1 cellular context compared by ENCODE assay signal in the genomic region with DNA sequence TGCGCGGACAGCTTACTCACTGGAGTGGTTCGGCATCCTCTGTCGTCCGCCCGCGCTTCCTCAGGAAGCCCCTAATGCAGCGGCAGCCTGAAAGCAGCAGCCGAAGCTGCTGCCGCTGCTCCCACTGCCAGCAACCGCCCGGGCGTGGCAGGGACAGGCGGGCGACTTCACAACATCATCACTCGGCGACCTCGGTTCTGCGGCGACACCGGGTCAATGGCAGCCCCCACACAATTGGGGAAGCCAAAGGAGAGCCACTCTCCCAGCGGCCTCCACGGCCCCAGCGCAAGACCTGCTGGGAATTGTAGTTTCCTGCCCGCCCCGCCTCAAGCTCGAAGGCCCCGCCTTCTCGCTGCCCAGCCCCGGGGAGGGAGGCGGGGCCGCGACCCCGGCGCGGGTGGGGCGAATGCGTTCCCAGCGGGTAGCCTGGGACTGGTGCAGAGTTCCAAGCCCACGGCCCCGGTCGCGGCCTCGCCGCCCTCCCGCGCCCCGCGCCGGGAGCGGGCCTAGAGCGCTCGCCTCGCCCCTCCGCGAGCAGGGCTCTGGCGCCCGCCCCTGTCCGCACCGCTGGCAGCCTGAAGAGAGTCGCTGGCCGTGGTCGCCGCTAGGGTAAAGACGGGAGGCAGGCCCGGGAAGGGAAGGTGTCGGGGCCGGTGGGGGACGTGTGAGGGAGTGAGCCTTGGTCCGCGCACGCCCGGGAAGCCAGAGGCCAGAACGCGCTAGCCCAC.
TF ChIP-seq lines count a peak whose summit lies in the region.

A gene with protein sequence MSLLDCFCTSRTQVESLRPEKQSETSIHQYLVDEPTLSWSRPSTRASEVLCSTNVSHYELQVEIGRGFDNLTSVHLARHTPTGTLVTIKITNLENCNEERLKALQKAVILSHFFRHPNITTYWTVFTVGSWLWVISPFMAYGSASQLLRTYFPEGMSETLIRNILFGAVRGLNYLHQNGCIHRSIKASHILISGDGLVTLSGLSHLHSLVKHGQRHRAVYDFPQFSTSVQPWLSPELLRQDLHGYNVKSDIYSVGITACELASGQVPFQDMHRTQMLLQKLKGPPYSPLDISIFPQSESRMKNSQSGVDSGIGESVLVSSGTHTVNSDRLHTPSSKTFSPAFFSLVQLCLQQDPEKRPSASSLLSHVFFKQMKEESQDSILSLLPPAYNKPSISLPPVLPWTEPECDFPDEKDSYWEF (plus strand): TSS at position 411 of the 728 bp plus-strand sequence. CDS start 3,101 bp downstream, outside the sequence.
A gene with protein sequence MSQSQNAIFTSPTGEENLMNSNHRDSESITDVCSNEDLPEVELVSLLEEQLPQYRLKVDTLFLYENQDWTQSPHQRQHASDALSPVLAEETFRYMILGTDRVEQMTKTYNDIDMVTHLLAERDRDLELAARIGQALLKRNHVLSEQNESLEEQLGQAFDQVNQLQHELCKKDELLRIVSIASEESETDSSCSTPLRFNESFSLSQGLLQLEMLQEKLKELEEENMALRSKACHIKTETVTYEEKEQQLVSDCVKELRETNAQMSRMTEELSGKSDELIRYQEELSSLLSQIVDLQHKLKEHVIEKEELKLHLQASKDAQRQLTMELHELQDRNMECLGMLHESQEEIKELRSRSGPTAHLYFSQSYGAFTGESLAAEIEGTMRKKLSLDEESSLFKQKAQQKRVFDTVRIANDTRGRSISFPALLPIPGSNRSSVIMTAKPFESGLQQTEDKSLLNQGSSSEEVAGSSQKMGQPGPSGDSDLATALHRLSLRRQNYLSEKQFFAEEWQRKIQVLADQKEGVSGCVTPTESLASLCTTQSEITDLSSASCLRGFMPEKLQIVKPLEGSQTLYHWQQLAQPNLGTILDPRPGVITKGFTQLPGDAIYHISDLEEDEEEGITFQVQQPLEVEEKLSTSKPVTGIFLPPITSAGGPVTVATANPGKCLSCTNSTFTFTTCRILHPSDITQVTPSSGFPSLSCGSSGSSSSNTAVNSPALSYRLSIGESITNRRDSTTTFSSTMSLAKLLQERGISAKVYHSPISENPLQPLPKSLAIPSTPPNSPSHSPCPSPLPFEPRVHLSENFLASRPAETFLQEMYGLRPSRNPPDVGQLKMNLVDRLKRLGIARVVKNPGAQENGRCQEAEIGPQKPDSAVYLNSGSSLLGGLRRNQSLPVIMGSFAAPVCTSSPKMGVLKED (minus strand): TSS at position 129 of the 728 bp plus-strand sequence. CDS start 30,951 bp downstream, outside the sequence.

TF ChIP-seq in HEK293, 187 proteins besides CTCF, POLR2A, EP300 and RAD21 (continued from another document and continues in another):
- TF ChIP-seq, protein P1, sequence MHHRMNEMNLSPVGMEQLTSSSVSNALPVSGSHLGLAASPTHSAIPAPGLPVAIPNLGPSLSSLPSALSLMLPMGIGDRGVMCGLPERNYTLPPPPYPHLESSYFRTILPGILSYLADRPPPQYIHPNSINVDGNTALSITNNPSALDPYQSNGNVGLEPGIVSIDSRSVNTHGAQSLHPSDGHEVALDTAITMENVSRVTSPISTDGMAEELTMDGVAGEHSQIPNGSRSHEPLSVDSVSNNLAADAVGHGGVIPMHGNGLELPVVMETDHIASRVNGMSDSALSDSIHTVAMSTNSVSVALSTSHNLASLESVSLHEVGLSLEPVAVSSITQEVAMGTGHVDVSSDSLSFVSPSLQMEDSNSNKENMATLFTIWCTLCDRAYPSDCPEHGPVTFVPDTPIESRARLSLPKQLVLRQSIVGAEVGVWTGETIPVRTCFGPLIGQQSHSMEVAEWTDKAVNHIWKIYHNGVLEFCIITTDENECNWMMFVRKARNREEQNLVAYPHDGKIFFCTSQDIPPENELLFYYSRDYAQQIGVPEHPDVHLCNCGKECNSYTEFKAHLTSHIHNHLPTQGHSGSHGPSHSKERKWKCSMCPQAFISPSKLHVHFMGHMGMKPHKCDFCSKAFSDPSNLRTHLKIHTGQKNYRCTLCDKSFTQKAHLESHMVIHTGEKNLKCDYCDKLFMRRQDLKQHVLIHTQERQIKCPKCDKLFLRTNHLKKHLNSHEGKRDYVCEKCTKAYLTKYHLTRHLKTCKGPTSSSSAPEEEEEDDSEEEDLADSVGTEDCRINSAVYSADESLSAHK (tag by site-specific recombination; IDR thresholded peaks at IDR 0.05), result no peak
- TF ChIP-seq ZNF555 (tag by site-specific recombination; conservative IDR thresholded peaks at IDR 0.05), result no peak
- TF ChIP-seq, protein P2, sequence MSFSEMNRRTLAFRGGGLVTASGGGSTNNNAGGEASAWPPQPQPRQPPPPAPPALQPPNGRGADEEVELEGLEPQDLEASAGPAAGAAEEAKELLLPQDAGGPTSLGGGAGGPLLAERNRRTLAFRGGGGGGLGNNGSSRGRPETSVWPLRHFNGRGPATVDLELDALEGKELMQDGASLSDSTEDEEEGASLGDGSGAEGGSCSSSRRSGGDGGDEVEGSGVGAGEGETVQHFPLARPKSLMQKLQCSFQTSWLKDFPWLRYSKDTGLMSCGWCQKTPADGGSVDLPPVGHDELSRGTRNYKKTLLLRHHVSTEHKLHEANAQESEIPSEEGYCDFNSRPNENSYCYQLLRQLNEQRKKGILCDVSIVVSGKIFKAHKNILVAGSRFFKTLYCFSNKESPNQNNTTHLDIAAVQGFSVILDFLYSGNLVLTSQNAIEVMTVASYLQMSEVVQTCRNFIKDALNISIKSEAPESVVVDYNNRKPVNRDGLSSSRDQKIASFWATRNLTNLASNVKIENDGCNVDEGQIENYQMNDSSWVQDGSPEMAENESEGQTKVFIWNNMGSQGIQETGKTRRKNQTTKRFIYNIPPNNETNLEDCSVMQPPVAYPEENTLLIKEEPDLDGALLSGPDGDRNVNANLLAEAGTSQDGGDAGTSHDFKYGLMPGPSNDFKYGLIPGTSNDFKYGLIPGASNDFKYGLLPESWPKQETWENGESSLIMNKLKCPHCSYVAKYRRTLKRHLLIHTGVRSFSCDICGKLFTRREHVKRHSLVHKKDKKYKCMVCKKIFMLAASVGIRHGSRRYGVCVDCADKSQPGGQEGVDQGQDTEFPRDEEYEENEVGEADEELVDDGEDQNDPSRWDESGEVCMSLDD (tag by site-specific recombination; IDR thresholded peaks at IDR 0.05), result 0 out of 2 replicates have a peak, but pooled peaks have one; percentile 31
- TF ChIP-seq ZNF354C (tag by site-specific recombination; IDR thresholded peaks at IDR 0.05; ENCODE audit: borderline replicate concordance, low read depth), result no peak
- TF ChIP-seq ZNF211 (tag by site-specific recombination; IDR thresholded peaks at IDR 0.05; ENCODE audit: low read depth), result no peak
- TF ChIP-seq, protein P3, sequence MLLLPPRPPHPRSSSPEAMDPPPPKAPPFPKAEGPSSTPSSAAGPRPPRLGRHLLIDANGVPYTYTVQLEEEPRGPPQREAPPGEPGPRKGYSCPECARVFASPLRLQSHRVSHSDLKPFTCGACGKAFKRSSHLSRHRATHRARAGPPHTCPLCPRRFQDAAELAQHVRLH (tag by site-specific recombination; IDR thresholded peaks at IDR 0.05), result no peak
- TF ChIP-seq, protein P4, sequence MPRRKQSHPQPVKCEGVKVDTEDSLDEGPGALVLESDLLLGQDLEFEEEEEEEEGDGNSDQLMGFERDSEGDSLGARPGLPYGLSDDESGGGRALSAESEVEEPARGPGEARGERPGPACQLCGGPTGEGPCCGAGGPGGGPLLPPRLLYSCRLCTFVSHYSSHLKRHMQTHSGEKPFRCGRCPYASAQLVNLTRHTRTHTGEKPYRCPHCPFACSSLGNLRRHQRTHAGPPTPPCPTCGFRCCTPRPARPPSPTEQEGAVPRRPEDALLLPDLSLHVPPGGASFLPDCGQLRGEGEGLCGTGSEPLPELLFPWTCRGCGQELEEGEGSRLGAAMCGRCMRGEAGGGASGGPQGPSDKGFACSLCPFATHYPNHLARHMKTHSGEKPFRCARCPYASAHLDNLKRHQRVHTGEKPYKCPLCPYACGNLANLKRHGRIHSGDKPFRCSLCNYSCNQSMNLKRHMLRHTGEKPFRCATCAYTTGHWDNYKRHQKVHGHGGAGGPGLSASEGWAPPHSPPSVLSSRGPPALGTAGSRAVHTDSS (tag by site-specific recombination; IDR thresholded peaks at IDR 0.05), result no peak
- TF ChIP-seq, protein P5, sequence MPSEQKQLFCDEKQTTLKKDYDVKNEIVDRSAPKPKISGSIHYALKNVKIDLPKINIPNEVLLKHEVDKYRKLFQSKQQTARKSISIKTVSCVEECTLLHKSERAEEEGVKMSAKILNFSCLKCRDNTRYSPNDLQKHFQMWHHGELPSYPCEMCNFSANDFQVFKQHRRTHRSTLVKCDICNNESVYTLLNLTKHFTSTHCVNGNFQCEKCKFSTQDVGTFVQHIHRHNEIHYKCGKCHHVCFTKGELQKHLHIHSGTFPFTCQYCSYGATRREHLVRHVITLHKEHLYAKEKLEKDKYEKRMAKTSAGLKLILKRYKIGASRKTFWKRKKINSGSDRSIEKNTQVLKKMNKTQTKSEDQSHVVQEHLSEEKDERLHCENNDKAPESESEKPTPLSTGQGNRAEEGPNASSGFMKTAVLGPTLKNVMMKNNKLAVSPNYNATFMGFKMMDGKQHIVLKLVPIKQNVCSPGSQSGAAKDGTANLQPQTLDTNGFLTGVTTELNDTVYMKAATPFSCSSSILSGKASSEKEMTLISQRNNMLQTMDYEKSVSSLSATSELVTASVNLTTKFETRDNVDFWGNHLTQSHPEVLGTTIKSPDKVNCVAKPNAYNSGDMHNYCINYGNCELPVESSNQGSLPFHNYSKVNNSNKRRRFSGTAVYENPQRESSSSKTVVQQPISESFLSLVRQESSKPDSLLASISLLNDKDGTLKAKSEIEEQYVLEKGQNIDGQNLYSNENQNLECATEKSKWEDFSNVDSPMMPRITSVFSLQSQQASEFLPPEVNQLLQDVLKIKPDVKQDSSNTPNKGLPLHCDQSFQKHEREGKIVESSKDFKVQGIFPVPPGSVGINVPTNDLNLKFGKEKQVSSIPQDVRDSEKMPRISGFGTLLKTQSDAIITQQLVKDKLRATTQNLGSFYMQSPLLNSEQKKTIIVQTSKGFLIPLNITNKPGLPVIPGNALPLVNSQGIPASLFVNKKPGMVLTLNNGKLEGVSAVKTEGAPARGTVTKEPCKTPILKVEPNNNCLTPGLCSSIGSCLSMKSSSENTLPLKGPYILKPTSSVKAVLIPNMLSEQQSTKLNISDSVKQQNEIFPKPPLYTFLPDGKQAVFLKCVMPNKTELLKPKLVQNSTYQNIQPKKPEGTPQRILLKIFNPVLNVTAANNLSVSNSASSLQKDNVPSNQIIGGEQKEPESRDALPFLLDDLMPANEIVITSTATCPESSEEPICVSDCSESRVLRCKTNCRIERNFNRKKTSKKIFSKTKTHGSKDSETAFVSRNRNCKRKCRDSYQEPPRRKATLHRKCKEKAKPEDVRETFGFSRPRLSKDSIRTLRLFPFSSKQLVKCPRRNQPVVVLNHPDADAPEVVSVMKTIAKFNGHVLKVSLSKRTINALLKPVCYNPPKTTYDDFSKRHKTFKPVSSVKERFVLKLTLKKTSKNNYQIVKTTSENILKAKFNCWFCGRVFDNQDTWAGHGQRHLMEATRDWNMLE (tag by site-specific recombination; conservative IDR thresholded peaks at IDR 0.05; ENCODE audit: low read depth), result no peak; the same call in 1 of the 2 replicates
- TF ChIP-seq, protein P6, sequence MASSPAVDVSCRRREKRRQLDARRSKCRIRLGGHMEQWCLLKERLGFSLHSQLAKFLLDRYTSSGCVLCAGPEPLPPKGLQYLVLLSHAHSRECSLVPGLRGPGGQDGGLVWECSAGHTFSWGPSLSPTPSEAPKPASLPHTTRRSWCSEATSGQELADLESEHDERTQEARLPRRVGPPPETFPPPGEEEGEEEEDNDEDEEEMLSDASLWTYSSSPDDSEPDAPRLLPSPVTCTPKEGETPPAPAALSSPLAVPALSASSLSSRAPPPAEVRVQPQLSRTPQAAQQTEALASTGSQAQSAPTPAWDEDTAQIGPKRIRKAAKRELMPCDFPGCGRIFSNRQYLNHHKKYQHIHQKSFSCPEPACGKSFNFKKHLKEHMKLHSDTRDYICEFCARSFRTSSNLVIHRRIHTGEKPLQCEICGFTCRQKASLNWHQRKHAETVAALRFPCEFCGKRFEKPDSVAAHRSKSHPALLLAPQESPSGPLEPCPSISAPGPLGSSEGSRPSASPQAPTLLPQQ (tag by site-specific recombination; IDR thresholded peaks at IDR 0.05), result no peak; the same call in 1 of the 2 replicates
- TF ChIP-seq ZNF768 (tag by site-specific recombination; IDR thresholded peaks at IDR 0.05), result no peak
- TF ChIP-seq ZNF560 (tag by site-specific recombination; IDR thresholded peaks at IDR 0.05; ENCODE audit: borderline replicate concordance), result no peak
- TF ChIP-seq HOXC10 (CRISPR knock-in tag; IDR thresholded peaks at IDR 0.05), result no peak; the same call in 1 of the 2 replicates
- no peak for TF ChIP-seq ZNF350 (tag by site-specific recombination; IDR thresholded peaks at IDR 0.05)
- TF ChIP-seq, protein P7, sequence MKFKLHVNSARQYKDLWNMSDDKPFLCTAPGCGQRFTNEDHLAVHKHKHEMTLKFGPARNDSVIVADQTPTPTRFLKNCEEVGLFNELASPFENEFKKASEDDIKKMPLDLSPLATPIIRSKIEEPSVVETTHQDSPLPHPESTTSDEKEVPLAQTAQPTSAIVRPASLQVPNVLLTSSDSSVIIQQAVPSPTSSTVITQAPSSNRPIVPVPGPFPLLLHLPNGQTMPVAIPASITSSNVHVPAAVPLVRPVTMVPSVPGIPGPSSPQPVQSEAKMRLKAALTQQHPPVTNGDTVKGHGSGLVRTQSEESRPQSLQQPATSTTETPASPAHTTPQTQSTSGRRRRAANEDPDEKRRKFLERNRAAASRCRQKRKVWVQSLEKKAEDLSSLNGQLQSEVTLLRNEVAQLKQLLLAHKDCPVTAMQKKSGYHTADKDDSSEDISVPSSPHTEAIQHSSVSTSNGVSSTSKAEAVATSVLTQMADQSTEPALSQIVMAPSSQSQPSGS (tag by site-specific recombination; IDR thresholded peaks at IDR 0.05; ENCODE audit: low read depth), result no peak
- no peak for TF ChIP-seq ZNF184 (tag by site-specific recombination; IDR thresholded peaks at IDR 0.05)
- 0 out of 2 replicates have a peak, but pooled peaks have one; percentile 24 for TF ChIP-seq WT1 (tag by site-specific recombination; IDR thresholded peaks at IDR 0.05)
- no peak for TF ChIP-seq ZNF248 (tag by site-specific recombination; IDR thresholded peaks at IDR 0.05)
- TF ChIP-seq ZBTB1 (tag by site-specific recombination; IDR thresholded peaks at IDR 0.05), result no peak
- no peak for TF ChIP-seq ZNF548 (tag by site-specific recombination; IDR thresholded peaks at IDR 0.05)
- TF ChIP-seq, protein P8, sequence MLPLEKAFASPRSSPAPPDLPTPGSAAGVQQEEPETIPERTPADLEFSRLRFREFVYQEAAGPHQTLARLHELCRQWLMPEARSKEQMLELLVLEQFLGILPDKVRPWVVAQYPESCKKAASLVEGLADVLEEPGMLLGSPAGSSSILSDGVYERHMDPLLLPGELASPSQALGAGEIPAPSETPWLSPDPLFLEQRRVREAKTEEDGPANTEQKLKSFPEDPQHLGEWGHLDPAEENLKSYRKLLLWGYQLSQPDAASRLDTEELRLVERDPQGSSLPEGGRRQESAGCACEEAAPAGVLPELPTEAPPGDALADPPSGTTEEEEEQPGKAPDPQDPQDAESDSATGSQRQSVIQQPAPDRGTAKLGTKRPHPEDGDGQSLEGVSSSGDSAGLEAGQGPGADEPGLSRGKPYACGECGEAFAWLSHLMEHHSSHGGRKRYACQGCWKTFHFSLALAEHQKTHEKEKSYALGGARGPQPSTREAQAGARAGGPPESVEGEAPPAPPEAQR (tag by site-specific recombination; IDR thresholded peaks at IDR 0.05), result no peak
- TF ChIP-seq ZNF660 (tag by site-specific recombination; IDR thresholded peaks at IDR 0.05), result peak; percentile 50; the same call in 1 of the 2 replicates
- no peak for TF ChIP-seq ZBTB7A (tag by site-specific recombination; IDR thresholded peaks at IDR 0.05; ENCODE audit: low read depth)
- TF ChIP-seq MZF1 (tag by site-specific recombination; IDR thresholded peaks at IDR 0.05; ENCODE audit: borderline replicate concordance), result no peak
- no peak for TF ChIP-seq ZNF658 (tag by site-specific recombination; IDR thresholded peaks at IDR 0.05)
- TF ChIP-seq ZNF530 (tag by site-specific recombination; IDR thresholded peaks at IDR 0.05; ENCODE audit: low read depth), result no peak
- TF ChIP-seq ZNF624 (tag by site-specific recombination; IDR thresholded peaks at IDR 0.05), result no peak
- no peak for TF ChIP-seq ZNF610 (tag by site-specific recombination; IDR thresholded peaks at IDR 0.05; ENCODE audit: borderline replicate concordance)
- peak; percentile 98 for TF ChIP-seq ZEB2 (tag by site-specific recombination; IDR thresholded peaks at IDR 0.05)
- no peak for TF ChIP-seq ZNF707 (tag by site-specific recombination; IDR thresholded peaks at IDR 0.05)
